Comparison of ENCODE assay signal across 8 cellular contexts in the genomic region with DNA sequence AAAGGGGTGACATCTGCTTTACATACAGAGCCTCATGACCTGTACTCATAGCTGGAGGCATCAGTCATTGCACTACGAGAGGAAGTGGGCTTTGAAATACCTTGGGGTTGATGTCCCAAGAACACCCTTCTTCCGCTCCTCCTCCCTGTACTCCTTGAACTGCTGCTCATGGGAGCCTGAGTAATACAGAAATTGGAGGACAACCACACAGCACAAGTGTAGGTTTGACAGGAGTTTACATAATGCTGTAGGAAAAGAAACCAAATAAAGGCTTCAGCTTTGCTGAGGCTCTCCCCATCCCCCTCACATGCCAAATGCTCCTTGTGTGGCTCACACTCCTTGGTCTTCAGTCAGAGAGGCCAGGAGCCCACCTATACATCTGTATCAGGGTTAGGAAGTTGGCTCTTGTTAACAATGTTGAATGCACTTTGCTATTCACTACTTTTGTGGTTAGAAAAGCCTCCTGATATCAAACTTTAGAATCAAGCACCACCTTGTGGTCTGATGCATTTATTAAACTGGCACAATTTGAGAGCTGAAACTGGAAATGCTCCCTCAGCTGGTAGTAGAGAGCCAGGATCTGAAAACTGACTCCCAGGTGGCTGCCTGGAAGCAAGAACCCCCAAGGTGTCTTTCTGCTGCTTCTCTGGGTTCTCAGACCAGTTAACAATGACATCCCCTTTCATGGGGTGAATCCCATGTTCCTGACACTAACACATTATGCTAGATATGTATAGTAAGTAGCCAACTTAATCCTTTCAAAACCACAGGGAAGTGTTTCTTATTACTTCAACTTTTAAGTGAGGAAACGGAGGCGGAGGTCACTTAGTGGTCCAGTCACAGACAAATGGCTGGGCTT. TPM values are rescaled to one million over a fixed set of nuclear protein-coding genes. Genes with fewer than 3 reads are reported as not detected.
DNase-seq lines count a peak whose midpoint lies in the region; ATAC-seq, FAIRE-seq and TF ChIP-seq lines count a peak whose summit lies in the region.

No MANE protein-coding gene starts in this region.

- in situ Hi-C loops in astrocyte of the spinal cord (cut with HindIII; ENCODE audit: low sequenced_read_pairs) = no loop called here

- DNase-seq in AG04449 (ENCODE audit: low read depth, low spot score) (peak; percentile 46), GM12892 (ENCODE audit: insufficient read length) (no peak), M059J (ENCODE audit: low read depth) (peak; percentile 95), SK-N-MC (ENCODE audit: low read depth, low spot score) (peak; percentile 61), astrocyte of the spinal cord (ENCODE audit: low read depth, low spot score) (peak; percentile 88), hypothalamus (lab: John Stamatoyannopoulos, UW) (peak in 33 of 51 donors; percentile 1 to 86 (median 18))

- peak; percentile 76 for FAIRE-seq in GM12892 (lab: Jason Lieb, UNC)

- no peak for ATAC-seq in GM19324 (IDR thresholded peaks at IDR 0.05; ENCODE audit: low FRiP score, unreplicated experiment)

- no peak overlapping the region for H3K9ac ChIP-seq in SK-N-MC (ENCODE audit: insufficient read length)
- peak overlapping the region; percentile 57 for H3K9ac ChIP-seq in skeletal muscle satellite cell (ENCODE audit: low read depth, low read length)

- POLR2A ChIA-PET in AG04449 (lab: Yijun Ruan, JAX) = interaction anchor here (1.0 to 1.3 kb wide), 2 partner anchors 220 to 581 kb away, joined by 4 to 5 read pairs; no protein-coding TSS in a partner anchor

- H3K4me3 ChIP-seq in AG04449 (ENCODE audit: low read depth, low read length) (no peak overlapping the region), SK-N-MC (no peak overlapping the region), astrocyte of the spinal cord (ENCODE audit: low read depth, low read length) (no peak overlapping the region), skeletal muscle satellite cell (ENCODE audit: low read length) (no peak overlapping the region)

- H3K27ac ChIP-seq in SK-N-MC = no peak overlapping the region

- H3K36me3 ChIP-seq in SK-N-MC (ENCODE audit: insufficient read depth, low read length) (no peaks in the 10 kb centered on the region), skeletal muscle satellite cell (ENCODE audit: insufficient read depth, low read length) (no peaks in the 10 kb centered on the region)

- H3K27me3 ChIP-seq in skeletal muscle satellite cell (ENCODE audit: control insufficient read depth, insufficient read depth, low read length) = no peaks in the 10 kb centered on the region

- H3K9me3 ChIP-seq in SK-N-MC (ENCODE audit: low read depth, low read length) = no peaks in the 10 kb centered on the region
- no peaks in the 10 kb centered on the region for H3K9me3 ChIP-seq in skeletal muscle satellite cell (replicated peaks; ENCODE audit: low read length)

- peaks cover 18% of the 10 kb centered on the region for H3K4me1 ChIP-seq in skeletal muscle satellite cell (ENCODE audit: control insufficient read depth, insufficient read depth, low read length)

- H3K4me2 ChIP-seq in skeletal muscle satellite cell (ENCODE audit: low read length) = peak overlapping the region; percentile 39

- CTCF ChIA-PET in AG04449 (lab: Yijun Ruan, JAX) = interaction anchor here (0.6 to 2.8 kb wide), 42 partner anchors 9 to 656 kb away, joined by 3 to 57 read pairs (median 4); a partner anchor contains a TSS

- no peak for TF ChIP-seq POLR2A in GM12892 (IDR thresholded peaks at IDR 0.05; ENCODE audit: low read depth, low read length)

- TF ChIP-seq CTCF in AG04449 (IDR thresholded peaks at IDR 0.05; ENCODE audit: insufficient read depth, low read length, missing control alignments) (peak; percentile 60), astrocyte of the spinal cord (IDR thresholded peaks at IDR 0.05; ENCODE audit: low read depth, low read length) (peak; percentile 83)

RNA-seq across cellular contexts. Expression of a gene that starts 56.2 kb away (rescaled TPM):
- 6.2 TPM for polyA plus RNA-seq in GM12892 (2012; ENCODE audit: missing spikeins)
- 12.5 and 16.4 TPM in 2 replicates for total RNA-seq in M059J (2014; rRNA removed; shearing (Covaris generic))
- 0.22 TPM in 1 of 2 replicates, not detected in the other for total RNA-seq in skeletal muscle satellite cell (2012; rRNA removed)
